6 cellular contexts compared by ENCODE assay signal in genomic region chr2:219254590-219255219, GRCh38. TPM values are rescaled to one million over a fixed set of nuclear protein-coding genes. Genes with fewer than 3 reads are reported as not detected.
DNase-seq lines count a peak whose midpoint lies in the region; ATAC-seq, FAIRE-seq and TF ChIP-seq lines count a peak whose summit lies in the region.

No MANE protein-coding gene starts in this region.

- H2BK120ac ChIP-seq in H1 (replicated peaks; ENCODE audit: low read depth, low read length) (no peak overlapping the region), mesendoderm (ENCODE audit: low read depth, low read length) (no peak overlapping the region)

- no peak overlapping the region for H2AK5ac ChIP-seq in H1 (ENCODE audit: low read depth, low read length)
- no peak overlapping the region for H2AK5ac ChIP-seq in mesendoderm (ENCODE audit: low read length)

- H3K4ac ChIP-seq in H1 (replicated peaks; ENCODE audit: insufficient read length, low read depth, low read length), result no peak overlapping the region
- H3K4ac ChIP-seq in mesendoderm (ENCODE audit: low read depth, low read length), result no peak overlapping the region

- no peak for TF ChIP-seq POLR2A in H1 (IDR thresholded peaks at IDR 0.05; ENCODE audit: control extremely low read depth in 1 of 2, low read depth in 2 of 2, low read length in 2 of 2)

- no peak overlapping the region for H3K18ac ChIP-seq in H1 (ENCODE audit: extremely low read depth, low read length)
- no peak overlapping the region for H3K18ac ChIP-seq in mesendoderm (ENCODE audit: low read length)

- H3K27me3 ChIP-seq in SK-N-SH (ENCODE audit: insufficient read depth) (peaks cover 40% of the 10 kb centered on the region), H1 (replicated peaks in 1 of 4; ENCODE audit: control insufficient read depth in 3 of 4, extremely low read depth in 1 of 4, insufficient read depth in 3 of 4, low read length in 3 of 4) (peaks cover 16 to 43% (median 36%) of the 10 kb centered on the region in 4 experiments), skeletal muscle satellite cell (ENCODE audit: control insufficient read depth, insufficient read depth, low read length) (peaks cover 33% of the 10 kb centered on the region), mesendoderm (ENCODE audit: insufficient read depth, low read length, poor library complexity) (peaks cover 16% of the 10 kb centered on the region)

- H3K4me3 ChIP-seq in SK-N-SH (ENCODE audit: low read depth in 2 of 2, low read length in 1 of 2) (peak overlapping the region; percentile 53 to 60), H1 (ENCODE audit: extremely low read depth in 1 of 4, insufficient read depth in 2 of 4, low read depth in 3 of 4, low read length in 4 of 4) (peak overlapping the region in 3 of 4 experiments; percentile 9 to 64 (median 62); a peak in 6 of 8 replicates), skeletal muscle satellite cell (ENCODE audit: low read length) (peak overlapping the region; percentile 76), mesendoderm (ENCODE audit: low read length) (no peak overlapping the region)

- H3K79me1 ChIP-seq in H1 (ENCODE audit: low read depth, low read length), result peaks cover 2% of the 10 kb centered on the region; the same call in 1 of the 2 replicates
- peaks cover 2% of the 10 kb centered on the region for H3K79me1 ChIP-seq in mesendoderm (ENCODE audit: low read length)

- H2BK12ac ChIP-seq in H1 (ENCODE audit: low read depth, low read length), result no peak overlapping the region

- H3K9me3 ChIP-seq in SK-N-SH (no peaks in the 10 kb centered on the region), H1 (ENCODE audit: insufficient read depth in 2 of 2, low read depth in 1 of 2, low read length in 1 of 2) (no peaks in the 10 kb centered on the region), skeletal muscle satellite cell (replicated peaks; ENCODE audit: low read length) (no peaks in the 10 kb centered on the region)

- H4K20me1 ChIP-seq in SK-N-SH (ENCODE audit: insufficient read depth) (no peaks in the 10 kb centered on the region), H1 (replicated peaks in 1 of 2; ENCODE audit: control insufficient read depth in 1 of 2, insufficient read depth in 2 of 2, low read length in 2 of 2) (peaks cover 0 to 2% of the 10 kb centered on the region in 2 experiments)

- no peak overlapping the region for H4K5ac ChIP-seq in H1 (ENCODE audit: insufficient read length, low read depth, low read length)
- H4K5ac ChIP-seq in mesendoderm (ENCODE audit: low read length), result no peak overlapping the region

- H3K23me2 ChIP-seq in H1 (ENCODE audit: low read depth, low read length), result peaks cover 17% of the 10 kb centered on the region

- no peak overlapping the region for H4K91ac ChIP-seq in H1 (replicated peaks; ENCODE audit: insufficient read length, low read length)

- H4K8ac ChIP-seq in H1 (ENCODE audit: extremely low read depth, insufficient read depth, low read length), result no peak overlapping the region
- no peak overlapping the region for H4K8ac ChIP-seq in mesendoderm (ENCODE audit: low read depth, low read length)

- TF ChIP-seq CTCF in SK-N-SH (IDR thresholded peaks at IDR 0.05), result no peak
- no peak for TF ChIP-seq CTCF in H1 (IDR thresholded peaks at IDR 0.05; ENCODE audit: control extremely low read depth in 1 of 3, insufficient read depth in 1 of 3, low read depth in 1 of 3, low read length in 3 of 3)

- H3K4me2 ChIP-seq in SK-N-SH (peak overlapping the region; percentile 97), H1 (ENCODE audit: insufficient read depth in 1 of 2, low read depth in 2 of 2, low read length in 2 of 2) (peak overlapping the region; percentile 85 to 92), skeletal muscle satellite cell (ENCODE audit: low read length) (peak overlapping the region; percentile 99), mesendoderm (ENCODE audit: low read length) (no peak overlapping the region)

- H2BK15ac ChIP-seq in H1 (ENCODE audit: low read length), result no peak overlapping the region
- no peak overlapping the region for H2BK15ac ChIP-seq in mesendoderm (replicated peaks; ENCODE audit: low read depth)

- H3K79me2 ChIP-seq in SK-N-SH (ENCODE audit: insufficient read depth) (no peaks in the 10 kb centered on the region), H1 (ENCODE audit: control insufficient read depth in 1 of 2, insufficient read depth in 2 of 2, low read length in 2 of 2) (no peaks in the 10 kb centered on the region), mesendoderm (ENCODE audit: control insufficient read depth, insufficient read depth, low read length) (peaks cover 2% of the 10 kb centered on the region)

- WGBS in SK-N-SH (ENCODE audit: low lambda C conversion rate), result 50% methylated on average over 7 of the region's 13 CpGs
- WGBS in H1 (ENCODE audit: extremely low coverage in 1 of 2, insufficient coverage in 1 of 2, insufficient read length in 1 of 2, insufficient replicate concordance in 2 of 2, low coverage in 1 of 2, low lambda C conversion rate in 2 of 2, missing lambda C conversion rate in 1 of 2), 2 experiments, result 41% methylated on average over 13 of the region's 13 CpGs; no CpG with 5 or more reads in 1 of the 2 experiments
- WGBS in mesendoderm (ENCODE audit: extremely low coverage, insufficient coverage, low lambda C conversion rate), result no CpG with 5 or more reads among the region's 13 CpGs

- H3F3A ChIP-seq in SK-N-SH (replicated peaks; ENCODE audit: insufficient read depth), result peaks cover 4% of the 10 kb centered on the region

- H2BK5ac ChIP-seq in H1 (ENCODE audit: low read depth, low read length) (no peak overlapping the region), mesendoderm (ENCODE audit: low read length) (no peak overlapping the region)

- POLR2A ChIA-PET in SK-N-SH (lab: Yijun Ruan, JAX) (interaction anchor here (2.6 kb wide), 1 partner anchor 10 kb away, joined by 15 read pairs; the partner anchor contains the start of genes GLB1L and STK16), H1 (lab: Charles Lee; ENCODE audit: partially characterized antibody) (interaction anchor here (0.6 to 14.9 kb wide), 11 partner anchors 9 to 195 kb away, joined by 3 to 190 read pairs (median 6); partner anchors contain the start of genes ABCB6, ANKZF1, ATG9A and DNAJB2)

- H3K9me2 ChIP-seq in SK-N-SH, result no peaks in the 10 kb centered on the region

- H3K27ac ChIP-seq in SK-N-SH (ENCODE audit: low read depth in 2 of 2, low read length in 1 of 2), result no peak overlapping the region
- H3K27ac ChIP-seq in H1 (ENCODE audit: low read depth, low read length), result no peak overlapping the region
- H3K27ac ChIP-seq in mesendoderm (ENCODE audit: low read depth, low read length), result no peak overlapping the region

- no peaks in the 10 kb centered on the region for H3K36me3 ChIP-seq in SK-N-SH (replicated peaks in 1 of 2; ENCODE audit: control insufficient read depth in 1 of 2, insufficient read depth in 2 of 2, low read length in 1 of 2)
- H3K36me3 ChIP-seq in H1 (ENCODE audit: control insufficient read depth in 2 of 4, insufficient read depth in 4 of 4, low read length in 3 of 4), result peaks cover 0 to 8% (median 3%) of the 10 kb centered on the region in 4 experiments; a peak in 4 of 8 replicates
- peaks cover 5% of the 10 kb centered on the region for H3K36me3 ChIP-seq in skeletal muscle satellite cell (ENCODE audit: insufficient read depth, low read length)
- no peaks in the 10 kb centered on the region for H3K36me3 ChIP-seq in mesendoderm (ENCODE audit: control insufficient read depth, insufficient read depth, low read length)

- H3K4me1 ChIP-seq in SK-N-SH (ENCODE audit: control insufficient read depth in 1 of 2, insufficient read depth in 2 of 2, low read depth in 1 of 2, low read length in 1 of 2) (peaks cover 10 to 16% of the 10 kb centered on the region in 2 experiments; a peak in 3 of 4 replicates), H1 (replicated peaks in 1 of 4; ENCODE audit: control insufficient read depth in 3 of 4, insufficient read depth in 4 of 4, low read length in 3 of 4) (peaks cover 5 to 12% (median 9%) of the 10 kb centered on the region in 4 experiments), skeletal muscle satellite cell (ENCODE audit: control insufficient read depth, insufficient read depth, low read length) (peaks cover 51% of the 10 kb centered on the region), mesendoderm (ENCODE audit: control insufficient read depth, low read depth, low read length) (peaks cover 5% of the 10 kb centered on the region)

- TF ChIP-seq RAD21 in SK-N-SH (IDR thresholded peaks at IDR 0.05; ENCODE audit: low read length) (no peak), H1 (IDR thresholded peaks at IDR 0.05 in 1 of 2, conservative IDR thresholded peaks at IDR 0.05 in 1 of 2; ENCODE audit: low read depth in 2 of 2, low read length in 2 of 2) (no peak)

- ATAC-seq in SK-N-SH treated with all-trans-retinoic acid at 6 μM for 48 hours, result no peak

- H2AFZ ChIP-seq in SK-N-SH (ENCODE audit: low read depth), result 0 out of 2 replicates have a peak overlapping the region, but pooled peaks have one; percentile 82
- H2AFZ ChIP-seq in H1 (ENCODE audit: low read length), result no peak overlapping the region

- FAIRE-seq in H1 (lab: Jason Lieb, UNC), result no peak

- CTCF ChIA-PET in SK-N-SH (lab: Yijun Ruan, JAX) (interaction anchor here (0.8 to 5.5 kb wide), 13 partner anchors 11 to 274 kb away, joined by 3 to 44 read pairs (median 4); partner anchors contain the start of gene DNAJB2), H1 (lab: Charles Lee; ENCODE audit: partially characterized antibody) (interaction anchor here (0.8 to 5.8 kb wide), 8 partner anchors 10 to 255 kb away, joined by 3 to 40 read pairs (median 4); partner anchors contain the start of genes DNAJB2, GLB1L and STK16)

- H3K9ac ChIP-seq in SK-N-SH (no peak overlapping the region), H1 (replicated peaks in 1 of 4; ENCODE audit: extremely low read depth in 1 of 4, low read depth in 3 of 4, low read length in 3 of 4) (no peak overlapping the region), skeletal muscle satellite cell (ENCODE audit: low read depth, low read length) (peak overlapping the region; percentile 50), mesendoderm (ENCODE audit: low read length) (no peak overlapping the region)

- no peak overlapping the region for H3K14ac ChIP-seq in H1 (ENCODE audit: insufficient read length)

- TF ChIP-seq EP300 in SK-N-SH (IDR thresholded peaks at IDR 0.05; ENCODE audit: borderline replicate concordance in 1 of 2, low read depth in 1 of 2, low read length in 1 of 2) (no peak), H1 (IDR thresholded peaks at IDR 0.05; ENCODE audit: borderline replicate concordance in 1 of 2, low read depth in 2 of 2, low read length in 2 of 2) (no peak)

- H3K56ac ChIP-seq in H1 (replicated peaks; ENCODE audit: insufficient read length, low read depth, low read length), result no peak overlapping the region
- no peak overlapping the region for H3K56ac ChIP-seq in mesendoderm (ENCODE audit: low read length)

- H2BK20ac ChIP-seq in H1 (ENCODE audit: low read length), result no peak overlapping the region

- no peak overlapping the region for H3K23ac ChIP-seq in H1 (ENCODE audit: insufficient read length)
- no peak overlapping the region for H3K23ac ChIP-seq in mesendoderm (ENCODE audit: low read length)

- DNase-seq in SK-N-SH (no peak), OCI-M1 (lab: John Stamatoyannopoulos, UW) (peak; percentile 68), H1 (ENCODE audit: low read depth in 1 of 2, low spot score in 2 of 2) (no peak), mesendoderm (no peak)

RNA-seq across cellular contexts. Expression of gene TUBA4A, which starts 1.0 kb away (rescaled TPM):
- polyA plus RNA-seq in SK-N-SH (2012; rRNA removed) (4.8 and 6.2 TPM in 2 replicates), H1 (2011; rRNA removed) (172 and 174 TPM in 2 replicates)
- 1.9 and 3.1 TPM in 2 replicates for polyA plus RNA-seq in SK-N-SH (2012; cell fraction: cytosol; rRNA removed)
- 11.1 and 21.1 TPM in 2 replicates for polyA plus RNA-seq in SK-N-SH (2012; cell fraction: nucleus; rRNA removed)
- total RNA-seq in H1 (2021; fragmentation: NEBNext Ultra II Directional; extraction: Animal tissue kit (Norgen Biotek cat#: 25700)), result 59.5 and 67.3 TPM in 2 replicates
- polyA plus RNA-seq in H1 (2011; cell fraction: cytosol; rRNA removed), result 93.1 TPM
- 114 TPM for polyA plus RNA-seq in H1 (2011; cell fraction: nucleus; rRNA removed)
- polyA plus RNA-seq in H1 (2012, experiment 1 of 2), result 59.2 to 76.9 TPM (median 63.8 TPM) in 4 replicates
- 64.6 TPM for polyA plus RNA-seq in H1 (2012, experiment 2 of 2)
- polyA plus RNA-seq in H1 (2013, experiment 1 of 2), result 87.7 TPM
- 77.5 TPM for polyA plus RNA-seq in H1 (2013, experiment 2 of 2)
- polyA minus RNA-seq in H1 (2011; rRNA and poly(A)+ RNA removed), result 31.2 and 39.5 TPM in 2 replicates
- polyA minus RNA-seq in H1 (2011; cell fraction: cytosol; rRNA and poly(A)+ RNA removed), result 15.0 TPM
- 20.9 TPM for polyA minus RNA-seq in H1 (2011; cell fraction: nucleus; rRNA and poly(A)+ RNA removed)
- 11.4 and 15.5 TPM in 2 replicates for total RNA-seq in skeletal muscle satellite cell (2012; rRNA removed)
- polyA plus RNA-seq in mesendoderm (2013, experiment 1 of 2), result 126 TPM
- 132 TPM for polyA plus RNA-seq in mesendoderm (2013, experiment 2 of 2)

RNA-seq across cellular contexts. Expression of gene TUBA4B, which starts 1.7 kb away (rescaled TPM):
- polyA plus RNA-seq in SK-N-SH (2012; rRNA removed) (0.03 TPM in 1 of 2 replicates, not detected in the other), H1 (2011; rRNA removed) (0.08 and 0.25 TPM in 2 replicates)
- not detected in 2 replicates for polyA plus RNA-seq in SK-N-SH (2012; cell fraction: cytosol; rRNA removed)
- not detected in 2 replicates for polyA plus RNA-seq in SK-N-SH (2012; cell fraction: nucleus; rRNA removed)
- 0.24 TPM in 1 of 2 replicates, not detected in the other for total RNA-seq in H1 (2021; fragmentation: NEBNext Ultra II Directional; extraction: Animal tissue kit (Norgen Biotek cat#: 25700))
- 0.10 TPM for polyA plus RNA-seq in H1 (2011; cell fraction: cytosol; rRNA removed)
- polyA plus RNA-seq in H1 (2011; cell fraction: nucleus; rRNA removed), result 0.23 TPM
- polyA plus RNA-seq in H1 (2012, experiment 1 of 2), result not detected in 4 replicates
- not detected for polyA plus RNA-seq in H1 (2012, experiment 2 of 2)
- 0.08 TPM for polyA plus RNA-seq in H1 (2013, experiment 1 of 2)
- polyA plus RNA-seq in H1 (2013, experiment 2 of 2), result 0.07 TPM
- polyA minus RNA-seq in H1 (2011; rRNA and poly(A)+ RNA removed), result 0.13 TPM in 1 of 2 replicates, not detected in the other
- not detected for polyA minus RNA-seq in H1 (2011; cell fraction: cytosol; rRNA and poly(A)+ RNA removed)
- polyA minus RNA-seq in H1 (2011; cell fraction: nucleus; rRNA and poly(A)+ RNA removed), result not detected
- not detected in 2 replicates for total RNA-seq in skeletal muscle satellite cell (2012; rRNA removed)
- 0.06 TPM for polyA plus RNA-seq in mesendoderm (2013, experiment 1 of 2)
- 0.03 TPM for polyA plus RNA-seq in mesendoderm (2013, experiment 2 of 2)

RNA-seq across cellular contexts. Expression of gene STK16, which starts 9.4 kb away (rescaled TPM):
- 57.6 and 78.6 TPM in 2 replicates for polyA plus RNA-seq in SK-N-SH (2012; rRNA removed)
- 35.8 and 58.3 TPM in 2 replicates for polyA plus RNA-seq in SK-N-SH (2012; cell fraction: cytosol; rRNA removed)
- polyA plus RNA-seq in SK-N-SH (2012; cell fraction: nucleus; rRNA removed), result 44.7 and 69.1 TPM in 2 replicates
- 17.0 and 21.3 TPM in 2 replicates for total RNA-seq in H1 (2021; fragmentation: NEBNext Ultra II Directional; extraction: Animal tissue kit (Norgen Biotek cat#: 25700))
- 51.4 and 69.9 TPM in 2 replicates for polyA plus RNA-seq in H1 (2011; rRNA removed)
- 57.6 TPM for polyA plus RNA-seq in H1 (2011; cell fraction: cytosol; rRNA removed)
- polyA plus RNA-seq in H1 (2011; cell fraction: nucleus; rRNA removed), result 61.7 TPM
- 24.0 to 34.8 TPM (median 27.4 TPM) in 4 replicates for polyA plus RNA-seq in H1 (2012, experiment 1 of 2)
- 17.0 TPM for polyA plus RNA-seq in H1 (2012, experiment 2 of 2)
- 12.3 TPM for polyA plus RNA-seq in H1 (2013, experiment 1 of 2)
- 10.4 TPM for polyA plus RNA-seq in H1 (2013, experiment 2 of 2)
- 36.1 and 47.0 TPM in 2 replicates for polyA minus RNA-seq in H1 (2011; rRNA and poly(A)+ RNA removed)
- 12.3 TPM for polyA minus RNA-seq in H1 (2011; cell fraction: cytosol; rRNA and poly(A)+ RNA removed)
- polyA minus RNA-seq in H1 (2011; cell fraction: nucleus; rRNA and poly(A)+ RNA removed), result 36.2 TPM
- total RNA-seq in skeletal muscle satellite cell (2012; rRNA removed), result 20.8 and 28.9 TPM in 2 replicates
- 9.0 TPM for polyA plus RNA-seq in mesendoderm (2013, experiment 1 of 2)
- 8.8 TPM for polyA plus RNA-seq in mesendoderm (2013, experiment 2 of 2)

RNA-seq across cellular contexts. Expression of gene GLB1L, which starts 9.5 kb away (rescaled TPM):
- polyA plus RNA-seq in SK-N-SH (2012; rRNA removed) (11.7 and 14.1 TPM in 2 replicates), H1 (2011; rRNA removed) (3.7 and 4.0 TPM in 2 replicates)
- polyA plus RNA-seq in SK-N-SH (2012; cell fraction: cytosol; rRNA removed), result 10.2 and 10.6 TPM in 2 replicates
- polyA plus RNA-seq in SK-N-SH (2012; cell fraction: nucleus; rRNA removed), result 31.5 and 33.0 TPM in 2 replicates
- total RNA-seq in H1 (2021; fragmentation: NEBNext Ultra II Directional; extraction: Animal tissue kit (Norgen Biotek cat#: 25700)), result 3.2 and 3.7 TPM in 2 replicates
- 4.0 TPM for polyA plus RNA-seq in H1 (2011; cell fraction: cytosol; rRNA removed)
- 7.6 TPM for polyA plus RNA-seq in H1 (2011; cell fraction: nucleus; rRNA removed)
- polyA plus RNA-seq in H1 (2012, experiment 1 of 2), result 2.2 to 4.8 TPM (median 3.3 TPM) in 4 replicates
- polyA plus RNA-seq in H1 (2012, experiment 2 of 2), result 1.3 TPM
- polyA plus RNA-seq in H1 (2013, experiment 1 of 2), result 4.1 TPM
- polyA plus RNA-seq in H1 (2013, experiment 2 of 2), result 3.8 TPM
- 2.5 and 3.3 TPM in 2 replicates for polyA minus RNA-seq in H1 (2011; rRNA and poly(A)+ RNA removed)
- polyA minus RNA-seq in H1 (2011; cell fraction: cytosol; rRNA and poly(A)+ RNA removed), result 1.8 TPM
- polyA minus RNA-seq in H1 (2011; cell fraction: nucleus; rRNA and poly(A)+ RNA removed), result 7.1 TPM
- 6.6 and 11.4 TPM in 2 replicates for total RNA-seq in skeletal muscle satellite cell (2012; rRNA removed)
- polyA plus RNA-seq in mesendoderm (2013, experiment 1 of 2), result 1.7 TPM
- polyA plus RNA-seq in mesendoderm (2013, experiment 2 of 2), result 1.2 TPM

RNA-seq across cellular contexts. Expression of gene DNAJB2, which starts 24.5 kb away (rescaled TPM):
- polyA plus RNA-seq in SK-N-SH (2012; rRNA removed) (37.2 and 39.9 TPM in 2 replicates), H1 (2011; rRNA removed) (21.0 and 28.6 TPM in 2 replicates)
- polyA plus RNA-seq in SK-N-SH (2012; cell fraction: cytosol; rRNA removed), result 20.7 and 26.2 TPM in 2 replicates
- 78.9 and 81.0 TPM in 2 replicates for polyA plus RNA-seq in SK-N-SH (2012; cell fraction: nucleus; rRNA removed)
- 26.3 and 33.5 TPM in 2 replicates for total RNA-seq in H1 (2021; fragmentation: NEBNext Ultra II Directional; extraction: Animal tissue kit (Norgen Biotek cat#: 25700))
- 22.5 TPM for polyA plus RNA-seq in H1 (2011; cell fraction: cytosol; rRNA removed)
- polyA plus RNA-seq in H1 (2011; cell fraction: nucleus; rRNA removed), result 52.6 TPM
- polyA plus RNA-seq in H1 (2012, experiment 1 of 2), result 21.6 to 24.7 TPM (median 23.8 TPM) in 4 replicates
- 15.1 TPM for polyA plus RNA-seq in H1 (2012, experiment 2 of 2)
- polyA plus RNA-seq in H1 (2013, experiment 1 of 2), result 21.5 TPM
- 20.5 TPM for polyA plus RNA-seq in H1 (2013, experiment 2 of 2)
- 15.1 and 15.9 TPM in 2 replicates for polyA minus RNA-seq in H1 (2011; rRNA and poly(A)+ RNA removed)
- polyA minus RNA-seq in H1 (2011; cell fraction: cytosol; rRNA and poly(A)+ RNA removed), result 10.3 TPM
- polyA minus RNA-seq in H1 (2011; cell fraction: nucleus; rRNA and poly(A)+ RNA removed), result 16.1 TPM
- total RNA-seq in skeletal muscle satellite cell (2012; rRNA removed), result 15.5 and 19.4 TPM in 2 replicates
- polyA plus RNA-seq in mesendoderm (2013, experiment 1 of 2), result 26.1 TPM
- polyA plus RNA-seq in mesendoderm (2013, experiment 2 of 2), result 26.0 TPM
